ENCODE assay signal across 21 cellular contexts in the genomic region with DNA sequence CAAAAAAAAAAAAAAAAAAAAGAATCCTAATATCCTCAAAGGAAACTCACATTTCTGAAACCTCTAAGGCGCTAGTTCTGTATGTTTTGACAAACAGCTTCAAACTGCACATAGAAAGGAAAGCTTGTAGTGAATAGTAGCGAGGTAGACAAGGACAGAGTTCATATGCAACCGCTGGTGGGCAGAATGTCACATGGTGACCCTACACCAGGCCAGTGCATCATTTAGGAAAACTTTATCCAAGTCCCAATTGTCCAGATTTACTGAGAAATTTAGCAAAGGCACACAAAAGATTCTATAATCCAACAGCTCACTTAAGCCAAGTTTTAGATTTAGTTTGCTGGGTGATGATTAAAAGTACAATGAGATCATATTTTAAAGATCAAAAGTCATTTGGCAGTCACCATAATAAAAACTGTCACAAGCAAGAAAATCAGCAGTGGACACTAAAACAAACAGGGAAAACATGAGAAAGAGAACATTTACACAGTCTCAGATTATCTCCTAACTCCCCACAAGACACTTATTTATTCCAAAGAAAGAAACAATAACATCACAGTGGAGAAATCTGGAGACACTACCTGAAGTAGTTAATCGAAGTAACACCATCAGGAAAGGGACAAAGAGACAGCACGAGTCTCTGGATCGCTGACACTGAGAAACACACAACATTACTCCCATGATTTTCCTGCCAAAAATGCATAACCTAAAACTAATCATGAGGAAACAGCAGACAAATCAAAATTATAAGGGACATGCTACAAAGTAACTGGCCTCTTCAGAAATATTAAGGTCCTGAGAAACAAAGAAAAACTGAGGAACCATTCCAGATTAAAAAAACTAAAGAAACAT. TPM values are rescaled to one million over a fixed set of nuclear protein-coding genes. Genes with fewer than 3 reads are reported as not detected.
DNase-seq lines count a peak whose midpoint lies in the region; TF ChIP-seq lines count a peak whose summit lies in the region.
"Had no signal": no experiment of that assay in that cellular context is flagged by ENCODE, and none has a peak within 500 bp of the region (broad histone marks: within the 10 kb centered on the region; RNA-seq: fewer than 3 reads in every experiment).

No MANE protein-coding gene starts in this region.

- no peaks in the 10 kb centered on the region for H3K9me3 ChIP-seq in CD4-positive, alpha-beta memory T cell (ENCODE audit: control insufficient read depth in 1 of 2, low read length in 2 of 2)
- H3K9me3 ChIP-seq in adipocyte (ENCODE audit: control insufficient read depth, low read length) (no peaks in the 10 kb centered on the region), fibroblast of lung (ENCODE audit: control insufficient read depth, insufficient read depth, low read depth, low read length) (no peaks in the 10 kb centered on the region), subcutaneous abdominal adipose tissue (ENCODE audit: control insufficient read depth in 5 of 5, low read length in 5 of 5) (no peaks in the 10 kb centered on the region)
- H3K9me3 ChIP-seq: SJSA1 had no signal

- POLR2A ChIA-PET in CD4-positive, alpha-beta memory T cell (lab: Charles Lee; ENCODE audit: partially characterized antibody): no interaction called here

- H3K79me2 ChIP-seq in fibroblast of lung (ENCODE audit: control insufficient read depth, insufficient read depth, low read length): no peaks in the 10 kb centered on the region

- H3K36me3 Mint-ChIP-seq in CD4-positive, alpha-beta memory T cell: peaks cover 50 to 69% of the 10 kb centered on the region in 2 donors

- H3K4me1 ChIP-seq in CD4-positive, alpha-beta memory T cell (ENCODE audit: insufficient read depth, low read length): no peaks in the 10 kb centered on the region
- H3K4me1 ChIP-seq in adipocyte (ENCODE audit: control insufficient read depth, insufficient read depth, low read length): peaks cover 34% of the 10 kb centered on the region
- peaks cover 4% of the 10 kb centered on the region for H3K4me1 ChIP-seq in fibroblast of lung (ENCODE audit: control insufficient read depth, extremely low read depth, insufficient read depth, low read length)
- peaks cover 0 to 32% (median 20%) of the 10 kb centered on the region in 5 donors for H3K4me1 ChIP-seq in subcutaneous abdominal adipose tissue (ENCODE audit: control insufficient read depth in 5 of 5, insufficient read depth in 5 of 5, low read length in 5 of 5)
- H3K4me1 ChIP-seq: SJSA1 had no signal

- no peaks in the 10 kb centered on the region for H4K20me1 ChIP-seq in fibroblast of lung (ENCODE audit: control insufficient read depth, extremely low read depth, insufficient read depth, low read length)

- CTCF ChIA-PET in CD4-positive, alpha-beta memory T cell (lab: Charles Lee; ENCODE audit: partially characterized antibody): no interaction called here

- H3K4me3 Mint-ChIP-seq in CD4-positive, alpha-beta memory T cell: no peak overlapping the region
- H3K4me3 Mint-ChIP-seq: activated CD8-positive, alpha-beta memory T cell treated with anti-CD3 and anti-CD28 coated beads, Interleukin-2, amount 10 ng/mL, durations not matched to agents 7 days and 5 days; CD8-positive, alpha-beta memory T cell; H9 had no signal

- H3K9me3 Mint-ChIP-seq in CD4-positive, alpha-beta memory T cell: no peaks in the 10 kb centered on the region
- H3K9me3 Mint-ChIP-seq: activated T-helper 2 cell treated with anti-CD3 and anti-CD28 coated beads, Interferon-gamma antibody, Interleukin-2, Interleukin-4, amounts not matched to agents 10 μg/mL and 5 μg/mL and 100 μg/mL, durations not matched to agents 14 hours and 24 hours and 36 hours; CD8-positive, alpha-beta memory T cell; H9 had no signal

- H3K9ac ChIP-seq in adipocyte (ENCODE audit: low read length) (peak overlapping the region; percentile 80), fibroblast of lung (ENCODE audit: insufficient read depth, low read length) (no peak overlapping the region), subcutaneous abdominal adipose tissue (ENCODE audit: low read length in 5 of 5) (peak overlapping the region in 3 of 5 donors; percentile 14 to 50 (median 48))

- TF ChIP-seq CTCF in fibroblast of lung (conservative IDR thresholded peaks at IDR 0.05 in 1 of 2, IDR thresholded peaks at IDR 0.05 in 1 of 2; ENCODE audit: low read depth in 1 of 2, low read length in 2 of 2): no peak

- H3K36me3 ChIP-seq in CD4-positive, alpha-beta memory T cell (ENCODE audit: insufficient read depth, low read length): peaks cover 43% of the 10 kb centered on the region
- H3K36me3 ChIP-seq in adipocyte (ENCODE audit: control insufficient read depth, insufficient read depth, low read length, severe bottlenecking) (peaks cover 32% of the 10 kb centered on the region), fibroblast of lung (ENCODE audit: control insufficient read depth, insufficient read depth, low read length) (peaks cover 2% of the 10 kb centered on the region), subcutaneous abdominal adipose tissue (ENCODE audit: control insufficient read depth in 5 of 5, insufficient read depth in 5 of 5, low read length in 5 of 5) (peaks cover 17 to 50% (median 33%) of the 10 kb centered on the region in 5 donors)

- DNase-seq in CD4-positive, alpha-beta memory T cell: no peak
- DNase-seq in adipocyte (ENCODE audit: low read depth) (no peak), fibroblast of lung (ENCODE audit: low read depth in 2 of 2) (no peak), HT-29 (ENCODE audit: low spot score) (no peak), DMS53 treated with DMSO at 0.1 percent for 48 hours (lab: John Stamatoyannopoulos, UW; ENCODE audit: unreplicated experiment) (no peak), AG08396 (ENCODE audit: low spot score) (no peak), kidney glomerular epithelial cell (lab: John Stamatoyannopoulos, UW) (no peak)
- DNase-seq: activated CD4-positive, alpha-beta T cell treated with anti-CD3 and anti-CD28 coated beads for 48 hours; activated CD8-positive, alpha-beta memory T cell treated with anti-CD3 and anti-CD28 coated beads, Interleukin-2, amount 10 ng/mL, durations not matched to agents 7 days and 5 days; CD8-positive, alpha-beta memory T cell; DMS79; dorsolateral prefrontal cortex; H9; NCI-H187; NCI-H2227 treated with DMSO at 0.1 percent for 48 hours; NCI-H82; stimulated activated CD4-positive, alpha-beta T cell treated with anti-CD3 and anti-CD28 coated beads, Interleukin-4, amount 100 ng/mL, for 1 hour had no signal

- no peak overlapping the region for H3K4me3 ChIP-seq in CD4-positive, alpha-beta memory T cell (ENCODE audit: low read length in 2 of 2)
- peak overlapping the region; percentile 49 for H3K4me3 ChIP-seq in adipocyte (ENCODE audit: low read length)
- H3K4me3 ChIP-seq in fibroblast of lung (replicated peaks in 1 of 4; ENCODE audit: control extremely low read depth in 1 of 4, insufficient read depth in 1 of 4, low read depth in 3 of 4, low read length in 4 of 4): no peak overlapping the region
- no peak overlapping the region for H3K4me3 ChIP-seq in subcutaneous abdominal adipose tissue (ENCODE audit: low read depth in 1 of 5, low read length in 5 of 5)
- H3K4me3 ChIP-seq: dorsolateral prefrontal cortex, SJSA1, smooth muscle cell had no signal

- no peak overlapping the region for H3K27ac ChIP-seq in CD4-positive, alpha-beta memory T cell (ENCODE audit: low read depth, low read length)
- H3K27ac ChIP-seq in fibroblast of lung (ENCODE audit: insufficient read depth, low read length) (peak overlapping the region; percentile 29), subcutaneous abdominal adipose tissue (ENCODE audit: low read depth, low read length) (peak overlapping the region; percentile 91)
- H3K27ac ChIP-seq: SJSA1 had no signal

- H3K27ac Mint-ChIP-seq in CD4-positive, alpha-beta memory T cell: peak overlapping the region in 4 of 7 donors; percentile 10 to 72 (median 24)
- H3K27ac Mint-ChIP-seq: activated CD8-positive, alpha-beta memory T cell treated with anti-CD3 and anti-CD28 coated beads, Interleukin-2, amount 10 ng/mL, durations not matched to agents 7 days and 5 days; activated T-helper 2 cell treated with anti-CD3 and anti-CD28 coated beads, Interferon-gamma antibody, Interleukin-2, Interleukin-4, amounts not matched to agents 10 μg/mL and 5 μg/mL and 100 μg/mL, durations not matched to agents 14 hours and 24 hours and 36 hours; H9 had no signal

- intact Hi-C loops in CD4-positive, alpha-beta memory T cell (cut with micrococcal nuclease): no loop called here

- H3K4me1 Mint-ChIP-seq in CD4-positive, alpha-beta memory T cell: peaks cover 2 to 6% (median 4%) of the 10 kb centered on the region in 4 donors
- H3K4me1 Mint-ChIP-seq: H9 had no signal

- H3K27me3 ChIP-seq in CD4-positive, alpha-beta memory T cell (ENCODE audit: insufficient read depth, low read length): no peaks in the 10 kb centered on the region
- H3K27me3 ChIP-seq in adipocyte (replicated peaks; ENCODE audit: control insufficient read depth, insufficient read depth, low read length): no peaks in the 10 kb centered on the region
- H3K27me3 ChIP-seq in fibroblast of lung (ENCODE audit: control insufficient read depth, insufficient read depth, low read length): no peaks in the 10 kb centered on the region
- no peaks in the 10 kb centered on the region for H3K27me3 ChIP-seq in subcutaneous abdominal adipose tissue (ENCODE audit: control insufficient read depth in 5 of 5, insufficient read depth in 4 of 5, low read length in 5 of 5)
- H3K27me3 ChIP-seq: dorsolateral prefrontal cortex, SJSA1 had no signal

- no peak overlapping the region for H2AFZ ChIP-seq in fibroblast of lung (ENCODE audit: low read length)

- H3K27me3 Mint-ChIP-seq in CD4-positive, alpha-beta memory T cell: no peaks in the 10 kb centered on the region
- H3K27me3 Mint-ChIP-seq: activated CD8-positive, alpha-beta memory T cell treated with anti-CD3 and anti-CD28 coated beads, Interleukin-2, amount 10 ng/mL, durations not matched to agents 7 days and 5 days; CD8-positive, alpha-beta memory T cell had no signal

- no peak overlapping the region for H3K4me2 ChIP-seq in fibroblast of lung (ENCODE audit: extremely low read depth, insufficient read depth, low read length)
- H3K4me2 ChIP-seq: smooth muscle cell had no signal

RNA-seq across cellular contexts. Expression of a gene that starts 20.2 kb away (rescaled TPM):
- total RNA-seq in CD4-positive, alpha-beta memory T cell: 10 to 100 TPM; 64.3 to 65.9 TPM
- 100 to 1,000 TPM; 108 to 205 TPM for polyA plus RNA-seq in CD4-positive, alpha-beta memory T cell
- total RNA-seq in fibroblast of lung: 42.1 and 47.2 TPM in 2 replicates
- 49.6 and 54.8 TPM in 2 replicates for polyA plus RNA-seq in fibroblast of lung
- polyA plus RNA-seq in fibroblast of lung (2012): 54.2 and 61.5 TPM in 2 replicates
- 12.1 and 34.3 TPM in 2 replicates for polyA minus RNA-seq in fibroblast of lung (ENCODE audit: low replicate concordance)
- total RNA-seq in HT-29 (2014; rRNA removed; shearing (Covaris generic)): 21.7 and 32.2 TPM in 2 replicates
